20 cellular contexts compared by ENCODE assay signal in genomic region chr19:18147396-18147795, GRCh38. TPM values are rescaled to one million over a fixed set of nuclear protein-coding genes. Genes with fewer than 3 reads are reported as not detected.
A peak's percentile ranks its signal among the peaks of the same experiment; 100 is the strongest.
DNase-seq lines count a peak whose midpoint lies in the region; ATAC-seq and TF ChIP-seq lines count a peak whose summit lies in the region.
"Had no signal": no experiment of that assay in that cellular context is flagged by ENCODE, and none has a peak within 500 bp of the region (broad histone marks: within the 10 kb centered on the region; RNA-seq: fewer than 3 reads in every experiment).

No MANE protein-coding gene starts in this region.

- no peak overlapping the region for H3K14ac ChIP-seq in mesenchymal stem cell (ENCODE audit: low read length in 2 of 2)

- H4K8ac ChIP-seq in mesenchymal stem cell (ENCODE audit: low read length), result no peak overlapping the region

- H2BK120ac ChIP-seq in mesenchymal stem cell (ENCODE audit: low read depth, low read length), result no peak overlapping the region

- no peaks in the 10 kb centered on the region for H3K9me3 ChIP-seq in HEK293 (ENCODE audit: control insufficient read depth, insufficient read depth, low read depth, low read length)
- no peaks in the 10 kb centered on the region for H3K9me3 ChIP-seq in T-helper 17 cell (ENCODE audit: control insufficient read depth, low read length, poor library complexity, severe bottlenecking)
- H3K9me3 ChIP-seq in uterus, result no peaks in the 10 kb centered on the region
- no peaks in the 10 kb centered on the region for H3K9me3 ChIP-seq in mesenchymal stem cell (ENCODE audit: control insufficient read depth, low read length)
- H3K9me3 ChIP-seq: BLaER1, Caco-2 had no signal

- H2BK5ac ChIP-seq in mesenchymal stem cell (ENCODE audit: low read depth, low read length, poor library complexity, severe bottlenecking), result no peak overlapping the region

- H3K4me2 ChIP-seq in mesenchymal stem cell (ENCODE audit: low read length, poor library complexity, severe bottlenecking), result no peak overlapping the region
- H3K4me2 ChIP-seq: BLaER1, GM23338 had no signal

- H3K4me1 Mint-ChIP-seq in T-helper 2 cell treated with Interferon-gamma antibody and Interleukin-4, amounts not matched to agents 5 μg/mL and 100 μg/mL, for 36 hours (ENCODE audit: low read depth), result peaks cover 9% of the 10 kb centered on the region
- H3K4me1 Mint-ChIP-seq in T-helper 17 cell (peaks cover 12% of the 10 kb centered on the region), immature natural killer cell (peaks cover 50 to 56% of the 10 kb centered on the region in 2 donors)

- no peaks in the 10 kb centered on the region for H3K4me1 ChIP-seq in HEK293 (ENCODE audit: control insufficient read depth, insufficient read depth, low read length)
- H3K4me1 ChIP-seq in uterus, result no peaks in the 10 kb centered on the region
- peaks cover 6% of the 10 kb centered on the region for H3K4me1 ChIP-seq in mesenchymal stem cell (ENCODE audit: control insufficient read depth, insufficient read depth, low read depth, low read length)

- no peak overlapping the region for H3K9ac ChIP-seq in mesenchymal stem cell (ENCODE audit: low read length)
- H3K9ac ChIP-seq: BLaER1 had no signal

- peaks cover 2% of the 10 kb centered on the region for H3K79me1 ChIP-seq in mesenchymal stem cell (replicated peaks; ENCODE audit: low read length, poor library complexity, severe bottlenecking)

- H3K27ac ChIP-seq in HEK293 (ENCODE audit: extremely low read depth, low read depth, low read length) (no peak overlapping the region), uterus (no peak overlapping the region), mesenchymal stem cell (ENCODE audit: low read length, poor library complexity, severe bottlenecking) (no peak overlapping the region)
- H3K27ac ChIP-seq: 22Rv1, BLaER1, C4-2B had no signal

- WGBS in mesenchymal stem cell, result 91% methylated on average over 10 of the region's 13 CpGs

- no peak overlapping the region for H3K4ac ChIP-seq in mesenchymal stem cell (ENCODE audit: low read depth in 1 of 2, low read length in 2 of 2)

- POLR2A ChIA-PET in HEK293 (lab: Yijun Ruan, JAX), result no interaction called here

- H3K4me3 Mint-ChIP-seq in T-helper 2 cell treated with Interferon-gamma antibody and Interleukin-4, amounts not matched to agents 5 μg/mL and 100 μg/mL, for 36 hours, result no peak overlapping the region
- H3K4me3 Mint-ChIP-seq in T-helper 17 cell (no peak overlapping the region), immature natural killer cell (peak overlapping the region; percentile 40 to 89 (median 52))
- H3K4me3 Mint-ChIP-seq: B cell; CD4-positive, CD25-positive, alpha-beta regulatory T cell; CD8-positive, alpha-beta T cell; GM23338; H9; HFFc6 had no signal

- peaks cover 34% of the 10 kb centered on the region for H3K36me3 Mint-ChIP-seq in T-helper 2 cell treated with Interferon-gamma antibody and Interleukin-4, amounts not matched to agents 5 μg/mL and 100 μg/mL, for 36 hours (ENCODE audit: low read depth)
- H3K36me3 Mint-ChIP-seq in T-helper 17 cell (ENCODE audit: low read depth), result peaks cover 5% of the 10 kb centered on the region
- peaks cover 14 to 42% (median 31%) of the 10 kb centered on the region in 3 donors for H3K36me3 Mint-ChIP-seq in immature natural killer cell

- H3K18ac ChIP-seq in mesenchymal stem cell (ENCODE audit: low read depth in 1 of 2, low read length in 2 of 2), result no peak overlapping the region

- H3K36me3 ChIP-seq in HEK293 (ENCODE audit: control insufficient read depth in 2 of 2, insufficient read depth in 1 of 2, low read length in 2 of 2) (peaks cover 0 to 30% of the 10 kb centered on the region in 2 experiments; a peak in 2 of 3 replicates), uterus (no peaks in the 10 kb centered on the region), mesenchymal stem cell (ENCODE audit: control insufficient read depth in 1 of 2, insufficient read depth in 2 of 2, low read depth in 1 of 2, low read length in 2 of 2) (peaks cover 24 to 70% of the 10 kb centered on the region in 2 experiments)

- intact Hi-C loops in uterus (cut with DNase I; ENCODE audit: low total_unique reads), result no loop called here

- no peak overlapping the region for H2AFZ ChIP-seq in mesenchymal stem cell (ENCODE audit: low read depth, low read length)
- H2AFZ ChIP-seq: GM23338 had no signal

- H3K27ac Mint-ChIP-seq in T-helper 2 cell treated with Interferon-gamma antibody and Interleukin-4, amounts not matched to agents 5 μg/mL and 100 μg/mL, for 36 hours, result peak overlapping the region; percentile 26
- H3K27ac Mint-ChIP-seq in T-helper 17 cell, result peak overlapping the region; percentile 32
- H3K27ac Mint-ChIP-seq in immature natural killer cell, result peak overlapping the region; percentile 46 to 88 (median 82)
- H3K27ac Mint-ChIP-seq: B cell; CD8-positive, alpha-beta T cell; GM23338; HFFc6 had no signal

- TF ChIP-seq POLR2A in uterus (IDR thresholded peaks at IDR 0.05), result no peak

- H3K27me3 ChIP-seq in uterus (no peaks in the 10 kb centered on the region), mesenchymal stem cell (ENCODE audit: control insufficient read depth in 1 of 2, insufficient read depth in 1 of 2, low read length in 2 of 2) (no peaks in the 10 kb centered on the region)
- H3K27me3 ChIP-seq: BLaER1 had no signal

- no peak overlapping the region for H3K23ac ChIP-seq in mesenchymal stem cell (ENCODE audit: low read length in 2 of 2)

- no peaks in the 10 kb centered on the region for H3K27me3 Mint-ChIP-seq in T-helper 2 cell treated with Interferon-gamma antibody and Interleukin-4, amounts not matched to agents 5 μg/mL and 100 μg/mL, for 36 hours (ENCODE audit: low read depth)
- H3K27me3 Mint-ChIP-seq in T-helper 17 cell (no peaks in the 10 kb centered on the region), immature natural killer cell (ENCODE audit: low read depth in 3 of 3) (peaks cover 8 to 18% (median 18%) of the 10 kb centered on the region in 3 donors)
- H3K27me3 Mint-ChIP-seq: B cell had no signal

- no peak for DNase-seq in T-helper 2 cell treated with Interferon-gamma antibody and Interleukin-4, amounts not matched to agents 5 μg/mL and 100 μg/mL, for 36 hours (ENCODE audit: low spot score)
- DNase-seq in T-helper 2 cell, result no peak
- DNase-seq in T-helper 17 cell, result no peak
- no peak for DNase-seq in immature natural killer cell
- DNase-seq in uterus, result no peak
- no peak for DNase-seq in NCI-H2107 treated with DMSO at 0.1 percent for 48 hours (lab: John Stamatoyannopoulos, UW; ENCODE audit: unreplicated experiment)
- DNase-seq in mesenchymal stem cell, result no peak
- DNase-seq: Caco-2; CD4-positive, CD25-positive, alpha-beta regulatory T cell; CD8-positive, alpha-beta T cell; DMS153; DND-41; HFFc6 had no signal

- ATAC-seq in T-helper 17 cell, result no peak
- ATAC-seq: CD8-positive, alpha-beta T cell had no signal

- H3K4me3 ChIP-seq in HEK293 (ENCODE audit: low read depth, low read length) (no peak overlapping the region), uterus (no peak overlapping the region), mesenchymal stem cell (ENCODE audit: insufficient read depth in 1 of 2, low read depth in 1 of 2, low read length in 2 of 2) (no peak overlapping the region)
- H3K4me3 ChIP-seq: BLaER1, GM23338 had no signal

- TF ChIP-seq CTCF in HEK293 (tag by site-specific recombination; IDR thresholded peaks at IDR 0.05) (no peak), uterus (IDR thresholded peaks at IDR 0.05) (no peak)

- CTCF ChIA-PET in HEK293 (lab: Yijun Ruan, JAX), result no interaction called here

- no peak overlapping the region for H2BK12ac ChIP-seq in mesenchymal stem cell (ENCODE audit: low read length in 2 of 2)

- no peak overlapping the region for H2AK5ac ChIP-seq in mesenchymal stem cell (ENCODE audit: low read length, severe bottlenecking)

- no peak overlapping the region for H2BK15ac ChIP-seq in mesenchymal stem cell (ENCODE audit: low read depth, poor library complexity, severe bottlenecking)

- no peaks in the 10 kb centered on the region for H3K9me3 Mint-ChIP-seq in T-helper 2 cell treated with Interferon-gamma antibody and Interleukin-4, amounts not matched to agents 5 μg/mL and 100 μg/mL, for 36 hours
- no peaks in the 10 kb centered on the region for H3K9me3 Mint-ChIP-seq in immature natural killer cell
- H3K9me3 Mint-ChIP-seq: CD4-positive, CD25-positive, alpha-beta regulatory T cell; CD8-positive, alpha-beta T cell; GM23338; H9; HFFc6 had no signal

- H4K91ac ChIP-seq in mesenchymal stem cell (ENCODE audit: low read length), result no peak overlapping the region

TF ChIP-seq in HEK293, 187 proteins besides CTCF, POLR2A, EP300 and RAD21:
- no peak for TF ChIP-seq ZNF621 (tag by site-specific recombination; IDR thresholded peaks at IDR 0.05)
- 0 out of 2 replicates have a peak, but pooled peaks have one; percentile 35 for TF ChIP-seq ZIC2 (tag by site-specific recombination; IDR thresholded peaks at IDR 0.05)

RNA-seq across cellular contexts. Expression of gene PIK3R2, which starts 5.6 kb away (rescaled TPM):
- total RNA-seq in T-helper 17 cell (1 to 10 TPM; 8.6 to 9.1 TPM), uterus (10 to 100 TPM; 17.2 to 39.4 (median 29.7) TPM)
- 1 to 10 TPM; 1.7 to 4.7 (median 3.5) TPM for polyA plus RNA-seq in immature natural killer cell
- polyA plus RNA-seq in mesenchymal stem cell (2013, experiment 1 of 2), result 83.2 TPM
- polyA plus RNA-seq in mesenchymal stem cell (2013, experiment 2 of 2), result 80.2 TPM

RNA-seq across cellular contexts. Expression of gene IFI30, which starts 26.2 kb away (rescaled TPM):
- 10 to 100 TPM; 10.1 to 25.8 TPM for total RNA-seq in T-helper 17 cell
- polyA plus RNA-seq in immature natural killer cell, result 100 to 1,000 TPM in 1 of 3 donors, 10 to 100 TPM in 2; 49.0 to 184 (median 83.1) TPM
- 10 to 100 TPM in 2 of 4 donors, 1 to 10 TPM in 2; 4.1 to 17.4 (median 11.4) TPM for total RNA-seq in uterus
- polyA plus RNA-seq in mesenchymal stem cell (2013, experiment 1 of 2), result 28.4 TPM
- 27.7 TPM for polyA plus RNA-seq in mesenchymal stem cell (2013, experiment 2 of 2)

RNA-seq across cellular contexts. Expression of gene MPV17L2, which starts 45.6 kb away (rescaled TPM):
- total RNA-seq in T-helper 17 cell (1 to 10 TPM; 3.8 TPM), uterus (10 to 100 TPM in 3 of 4 donors, 1 to 10 TPM in 1; 5.2 to 19.7 (median 11.1) TPM)
- 10 to 100 TPM; 12.2 to 17.7 (median 15.4) TPM for polyA plus RNA-seq in immature natural killer cell
- 19.7 TPM for polyA plus RNA-seq in mesenchymal stem cell (2013, experiment 1 of 2)
- polyA plus RNA-seq in mesenchymal stem cell (2013, experiment 2 of 2), result 20.2 TPM

RNA-seq across cellular contexts. Expression of gene MAST3, which starts 49.8 kb away (rescaled TPM):
- total RNA-seq in T-helper 17 cell, result 10 to 100 TPM; 38.2 to 50.8 TPM
- polyA plus RNA-seq in immature natural killer cell, result 10 to 100 TPM in 2 of 3 donors, 1 to 10 TPM in 1; 7.3 to 39.1 (median 12.6) TPM
- 10 to 100 TPM in 1 of 4 donors, 1 to 10 TPM in 2, under 1 TPM in 1; 0.59 to 22.5 (median 3.8) TPM for total RNA-seq in uterus
- 4.4 TPM for polyA plus RNA-seq in mesenchymal stem cell (2013, experiment 1 of 2)
- polyA plus RNA-seq in mesenchymal stem cell (2013, experiment 2 of 2), result 4.7 TPM

RNA-seq across cellular contexts. Expression of gene RAB3A, which starts 56.4 kb away (rescaled TPM):
- total RNA-seq in T-helper 17 cell (10 to 100 TPM in 1 of 2 donors, 1 to 10 TPM in 1; 7.4 to 15.3 TPM), uterus (1 to 10 TPM in 1 of 4 donors, under 1 TPM in 2, not detected in 1; 0.69 to 3.8 (median 0.77) TPM)
- polyA plus RNA-seq in immature natural killer cell, result 1 to 10 TPM in 2 of 3 donors, under 1 TPM in 1; 0.77 to 1.1 (median 1.1) TPM
- 5.6 TPM for polyA plus RNA-seq in mesenchymal stem cell (2013, experiment 1 of 2)
- 5.8 TPM for polyA plus RNA-seq in mesenchymal stem cell (2013, experiment 2 of 2)

Comparison
In these comparisons a context has a peak if more than half of its experiments do, and no peak if none do; other contexts are left out.
1. H3K27ac Mint-ChIP-seq: peak in every context shown above with its lines; median percentile 82 in immature natural killer cell; 32 in T-helper 17 cell; 26 in T-helper 2 cell treated with Interferon-gamma antibody and Interleukin-4, amounts not matched to agents 5 μg/mL and 100 μg/mL, for 36 hours.
2. H3K4me3 Mint-ChIP-seq: peak in immature natural killer cell (5 of 5); none in T-helper 2 cell treated with Interferon-gamma antibody and Interleukin-4, amounts not matched to agents 5 μg/mL and 100 μg/mL, for 36 hours (single experiment) and T-helper 17 cell (single experiment).